1 cellular context compared by ENCODE assay signal in the genomic region with DNA sequence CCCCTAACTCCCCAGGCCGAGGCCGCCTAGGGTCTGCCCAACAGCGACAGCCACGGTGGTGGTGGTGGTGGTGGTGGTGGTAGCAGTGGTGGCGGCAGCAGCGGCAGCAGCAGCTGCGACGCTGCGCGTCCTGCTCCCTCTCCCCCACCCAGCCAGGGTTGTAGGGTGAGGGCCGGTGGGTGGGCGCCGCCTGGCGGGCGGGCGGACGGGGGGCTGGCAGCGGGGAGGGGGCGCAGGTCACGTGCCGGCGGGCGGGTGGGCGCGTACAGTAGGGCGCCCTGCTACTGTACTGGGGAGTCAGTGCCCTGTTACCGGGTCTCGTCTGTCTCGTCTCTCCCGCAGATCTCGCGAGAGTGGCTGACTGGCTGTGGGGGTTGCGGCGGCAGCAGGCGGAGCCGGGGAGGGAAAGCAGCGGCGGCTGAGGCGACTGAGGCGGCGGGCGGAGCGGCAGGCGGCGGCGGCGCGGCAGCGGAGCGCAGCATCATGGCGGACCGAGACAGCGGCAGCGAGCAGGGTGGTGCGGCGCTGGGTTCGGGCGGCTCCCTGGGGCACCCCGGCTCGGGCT.
TF ChIP-seq lines count a peak whose summit lies in the region.

A gene (plus strand): TSS at position 411 of the 565 bp plus-strand sequence. CDS start 73 bp downstream, at position 484.

TF ChIP-seq in SK-N-SH, 30 proteins besides CTCF, POLR2A, EP300 and RAD21 (continued from another document):
- TF ChIP-seq, protein P1, sequence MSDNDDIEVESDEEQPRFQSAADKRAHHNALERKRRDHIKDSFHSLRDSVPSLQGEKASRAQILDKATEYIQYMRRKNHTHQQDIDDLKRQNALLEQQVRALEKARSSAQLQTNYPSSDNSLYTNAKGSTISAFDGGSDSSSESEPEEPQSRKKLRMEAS (IDR thresholded peaks at IDR 0.05; ENCODE audit: low read depth), result peak; percentile 35; the same call in 1 of the 2 replicates
- TF ChIP-seq SIN3A (IDR thresholded peaks at IDR 0.05; ENCODE audit: borderline replicate concordance, low read depth, low read length) (peak; percentile 91; the same call in 1 of the 2 replicates), TEAD4 (IDR thresholded peaks at IDR 0.05; ENCODE audit: borderline replicate concordance, insufficient read depth) (no peak), YY1 (IDR thresholded peaks at IDR 0.05; ENCODE audit: low read depth) (no peak)
- TF ChIP-seq, protein P2, sequence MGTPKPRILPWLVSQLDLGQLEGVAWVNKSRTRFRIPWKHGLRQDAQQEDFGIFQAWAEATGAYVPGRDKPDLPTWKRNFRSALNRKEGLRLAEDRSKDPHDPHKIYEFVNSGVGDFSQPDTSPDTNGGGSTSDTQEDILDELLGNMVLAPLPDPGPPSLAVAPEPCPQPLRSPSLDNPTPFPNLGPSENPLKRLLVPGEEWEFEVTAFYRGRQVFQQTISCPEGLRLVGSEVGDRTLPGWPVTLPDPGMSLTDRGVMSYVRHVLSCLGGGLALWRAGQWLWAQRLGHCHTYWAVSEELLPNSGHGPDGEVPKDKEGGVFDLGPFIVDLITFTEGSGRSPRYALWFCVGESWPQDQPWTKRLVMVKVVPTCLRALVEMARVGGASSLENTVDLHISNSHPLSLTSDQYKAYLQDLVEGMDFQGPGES (IDR thresholded peaks at IDR 0.05; ENCODE audit: low read depth, low read length), result no peak
- TF ChIP-seq, protein P3, sequence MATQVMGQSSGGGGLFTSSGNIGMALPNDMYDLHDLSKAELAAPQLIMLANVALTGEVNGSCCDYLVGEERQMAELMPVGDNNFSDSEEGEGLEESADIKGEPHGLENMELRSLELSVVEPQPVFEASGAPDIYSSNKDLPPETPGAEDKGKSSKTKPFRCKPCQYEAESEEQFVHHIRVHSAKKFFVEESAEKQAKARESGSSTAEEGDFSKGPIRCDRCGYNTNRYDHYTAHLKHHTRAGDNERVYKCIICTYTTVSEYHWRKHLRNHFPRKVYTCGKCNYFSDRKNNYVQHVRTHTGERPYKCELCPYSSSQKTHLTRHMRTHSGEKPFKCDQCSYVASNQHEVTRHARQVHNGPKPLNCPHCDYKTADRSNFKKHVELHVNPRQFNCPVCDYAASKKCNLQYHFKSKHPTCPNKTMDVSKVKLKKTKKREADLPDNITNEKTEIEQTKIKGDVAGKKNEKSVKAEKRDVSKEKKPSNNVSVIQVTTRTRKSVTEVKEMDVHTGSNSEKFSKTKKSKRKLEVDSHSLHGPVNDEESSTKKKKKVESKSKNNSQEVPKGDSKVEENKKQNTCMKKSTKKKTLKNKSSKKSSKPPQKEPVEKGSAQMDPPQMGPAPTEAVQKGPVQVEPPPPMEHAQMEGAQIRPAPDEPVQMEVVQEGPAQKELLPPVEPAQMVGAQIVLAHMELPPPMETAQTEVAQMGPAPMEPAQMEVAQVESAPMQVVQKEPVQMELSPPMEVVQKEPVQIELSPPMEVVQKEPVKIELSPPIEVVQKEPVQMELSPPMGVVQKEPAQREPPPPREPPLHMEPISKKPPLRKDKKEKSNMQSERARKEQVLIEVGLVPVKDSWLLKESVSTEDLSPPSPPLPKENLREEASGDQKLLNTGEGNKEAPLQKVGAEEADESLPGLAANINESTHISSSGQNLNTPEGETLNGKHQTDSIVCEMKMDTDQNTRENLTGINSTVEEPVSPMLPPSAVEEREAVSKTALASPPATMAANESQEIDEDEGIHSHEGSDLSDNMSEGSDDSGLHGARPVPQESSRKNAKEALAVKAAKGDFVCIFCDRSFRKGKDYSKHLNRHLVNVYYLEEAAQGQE (IDR thresholded peaks at IDR 0.05; ENCODE audit: low read depth, low read length), result 0 out of 2 replicates have a peak, but pooled peaks have one; percentile 22
- TF ChIP-seq, protein P4, sequence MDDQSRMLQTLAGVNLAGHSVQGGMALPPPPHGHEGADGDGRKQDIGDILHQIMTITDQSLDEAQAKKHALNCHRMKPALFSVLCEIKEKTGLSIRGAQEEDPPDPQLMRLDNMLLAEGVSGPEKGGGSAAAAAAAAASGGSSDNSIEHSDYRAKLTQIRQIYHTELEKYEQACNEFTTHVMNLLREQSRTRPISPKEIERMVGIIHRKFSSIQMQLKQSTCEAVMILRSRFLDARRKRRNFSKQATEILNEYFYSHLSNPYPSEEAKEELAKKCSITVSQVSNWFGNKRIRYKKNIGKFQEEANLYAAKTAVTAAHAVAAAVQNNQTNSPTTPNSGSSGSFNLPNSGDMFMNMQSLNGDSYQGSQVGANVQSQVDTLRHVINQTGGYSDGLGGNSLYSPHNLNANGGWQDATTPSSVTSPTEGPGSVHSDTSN (IDR thresholded peaks at IDR 0.05), result peak; percentile 22; the same call in 1 of the 2 replicates
